1 cellular context compared by ENCODE assay signal in genomic region chr19:49487277-49488045, GRCh38.
A peak's percentile ranks its signal among the peaks of the same experiment; 100 is the strongest.
TF ChIP-seq lines count a peak whose summit lies in the region.

Gene RPL13A, plus strand, starts transcription at chr19:49487608. Its CDS starts 22 bp downstream, at chr19:49487630.

TF ChIP-seq in SK-N-SH, 30 proteins besides CTCF, POLR2A, EP300 and RAD21 (continued from another document):
- TF ChIP-seq RCOR1 (IDR thresholded peaks at IDR 0.05; ENCODE audit: low read length), result no peak
- TF ChIP-seq ZBTB33 (IDR thresholded peaks at IDR 0.05; ENCODE audit: borderline replicate concordance, low read depth), result peak; percentile 68; the same call in 1 of the 2 replicates
